In genomic region chr7:131688738-131689661, GRCh38 we compare ENCODE assay signal across 7 cellular contexts.
DNase-seq lines count a peak whose midpoint lies in the region; ATAC-seq and TF ChIP-seq lines count a peak whose summit lies in the region.

No MANE protein-coding gene starts in this region.

- intact Hi-C loops in Panc1 (cut with micrococcal nuclease; ENCODE audit: unreplicated experiment): loop anchor here (5.0 kb wide), 1 partner anchor 358 kb away; no protein-coding TSS in a partner anchor
- intact Hi-C loops in thyroid gland (cut with DNase I): no loop called here

- H3K36me3 ChIP-seq in Panc1 (ENCODE audit: control insufficient read depth, insufficient read depth, low read length) (no peaks in the 10 kb centered on the region), neutrophil (no peaks in the 10 kb centered on the region), thyroid gland (no peaks in the 10 kb centered on the region)

- WGBS in thyroid gland, 2 donors: 63 to 65% methylated on average over 11 to 12 of the region's 12 CpGs

- DNase-seq in GM12865 (ENCODE audit: low read depth): peak; percentile 63
- DNase-seq in HL-60 (ENCODE audit: low read depth in 1 of 2, low spot score in 1 of 2): peak; percentile 2 to 59
- peak; percentile 70 for DNase-seq in Panc1 (ENCODE audit: low read depth, low spot score)
- DNase-seq in activated T-helper 1 cell treated with Interleukin-2 at 50 U/mL for 16 hours (ENCODE audit: low read depth): peak; percentile 4
- DNase-seq in fibroblast of the aortic adventitia (ENCODE audit: low read depth): peak; percentile 70
- DNase-seq in thyroid gland: peak; percentile 50 to 65

- TF ChIP-seq CTCF in GM12865 (IDR thresholded peaks at IDR 0.05; ENCODE audit: insufficient read depth, low read depth, low read length, missing control alignments) (peak; percentile 96), HL-60 (IDR thresholded peaks at IDR 0.05; ENCODE audit: insufficient read depth, low read length) (peak; percentile 97), Panc1 (IDR thresholded peaks at IDR 0.05) (peak; percentile 92), fibroblast of the aortic adventitia (IDR thresholded peaks at IDR 0.05; ENCODE audit: insufficient read depth, low read length) (peak; percentile 97), neutrophil (IDR thresholded peaks at IDR 0.05) (peak; percentile 67), thyroid gland (IDR thresholded peaks at IDR 0.05) (peak; percentile 79 to 92 (median 84))

- H3K4me3 ChIP-seq in GM12865 (ENCODE audit: low read depth, low read length) (no peak overlapping the region), HL-60 (replicated peaks; ENCODE audit: insufficient read depth, low read length) (no peak overlapping the region), Panc1 (ENCODE audit: low read depth in 2 of 2, low read length in 2 of 2) (no peak overlapping the region), fibroblast of the aortic adventitia (ENCODE audit: low read depth, low read length) (no peak overlapping the region), neutrophil (ENCODE audit: low read depth in 1 of 2, low read length in 1 of 2) (no peak overlapping the region), thyroid gland (replicated peaks in 1 of 3) (no peak overlapping the region)

- no peaks in the 10 kb centered on the region for H3K9me3 ChIP-seq in Panc1 (ENCODE audit: control insufficient read depth, insufficient read depth, low read depth, low read length)
- no peaks in the 10 kb centered on the region for H3K9me3 ChIP-seq in neutrophil
- H3K9me3 ChIP-seq in thyroid gland: no peaks in the 10 kb centered on the region

- H3K27me3 ChIP-seq in HL-60 (ENCODE audit: insufficient read depth, poor library complexity, severe bottlenecking): no peaks in the 10 kb centered on the region
- H3K27me3 ChIP-seq in Panc1 (ENCODE audit: control insufficient read depth, insufficient read depth, low read length): peaks cover 25% of the 10 kb centered on the region
- H3K27me3 ChIP-seq in neutrophil: peaks cover 18% of the 10 kb centered on the region
- H3K27me3 ChIP-seq in thyroid gland: no peaks in the 10 kb centered on the region

- CTCF ChIA-PET in Panc1 (lab: Charles Lee): interaction anchor here (0.6 to 1.3 kb wide), 5 partner anchors 11 to 892 kb away, joined by 3 to 6 read pairs (median 4); no protein-coding TSS in a partner anchor

- H3K27ac ChIP-seq in HL-60 (replicated peaks) (no peak overlapping the region), Panc1 (ENCODE audit: low read length) (no peak overlapping the region), neutrophil (no peak overlapping the region), thyroid gland (no peak overlapping the region)

- POLR2A ChIA-PET in Panc1 (lab: Charles Lee): no interaction called here

- BruUV-seq in Panc1 (replicated peaks; lab: Mats Ljungman, UMichigan): no TSS peak

- H3K4me1 ChIP-seq in Panc1 (ENCODE audit: control insufficient read depth, insufficient read depth, low read length) (no peaks in the 10 kb centered on the region; the same call in 1 of the 2 replicates), neutrophil (ENCODE audit: control insufficient read depth in 1 of 2, insufficient read depth in 1 of 2, low read depth in 1 of 2, low read length in 1 of 2) (no peaks in the 10 kb centered on the region), thyroid gland (no peaks in the 10 kb centered on the region)

- in situ Hi-C loops in Panc1 (cut with HindIII; ENCODE audit: low pct_unique_long_range_greater_than_20kb, low sequenced_read_pairs): no loop called here

- no peak for TF ChIP-seq POLR2A in thyroid gland (IDR thresholded peaks at IDR 0.05)

- peak; percentile 82 for ATAC-seq in Panc1

Comparison
In these comparisons a context has a peak if more than half of its experiments do, and no peak if none do; other contexts are left out.
1. DNase-seq: peak in every context shown above with its lines; median percentile 70 in Panc1; 70 in fibroblast of the aortic adventitia; 63 in GM12865; 58 in thyroid gland; 30 in HL-60; 4 in activated T-helper 1 cell treated with Interleukin-2 at 50 U/mL for 16 hours.